8 cellular contexts compared by ENCODE assay signal in genomic region chr1:26786437-26787380, GRCh38. TPM values are rescaled to one million over a fixed set of nuclear protein-coding genes. Genes with fewer than 3 reads are reported as not detected.
DNase-seq lines count a peak whose midpoint lies in the region; ATAC-seq, FAIRE-seq and TF ChIP-seq lines count a peak whose summit lies in the region.

No MANE protein-coding gene starts in this region.

- peaks cover 0 to 4% (median 0%) of the 10 kb centered on the region in 11 donors for H3K9me3 Mint-ChIP-seq in naive thymus-derived CD4-positive, alpha-beta T cell

- CTCF ChIA-PET in AG04449 (lab: Yijun Ruan, JAX): interaction anchor here (0.6 to 9.4 kb wide), 8 partner anchors 13 to 182 kb away, joined by 3 to 509 read pairs (median 7); no protein-coding TSS in a partner anchor
- CTCF ChIA-PET in naive thymus-derived CD4-positive, alpha-beta T cell (lab: Charles Lee): interaction anchor here (0.6 to 5.9 kb wide), 13 partner anchors 10 to 287 kb away, joined by 3 to 207 read pairs (median 5); no protein-coding TSS in a partner anchor

- peaks cover 38 to 82% (median 72%) of the 10 kb centered on the region in 7 donors for H3K4me1 Mint-ChIP-seq in naive thymus-derived CD4-positive, alpha-beta T cell

- peak; percentile 93 for FAIRE-seq in GM12891 (lab: Jason Lieb, UNC)

- no peak for TF ChIP-seq CTCF in AG04449 (IDR thresholded peaks at IDR 0.05; ENCODE audit: insufficient read depth, low read length, missing control alignments)
- TF ChIP-seq CTCF in fibroblast of mammary gland (conservative IDR thresholded peaks at IDR 0.05; ENCODE audit: control insufficient read depth, insufficient read depth, low read depth, low read length): no peak

- H3K36me3 Mint-ChIP-seq in naive thymus-derived CD4-positive, alpha-beta T cell: peaks cover 0 to 11% (median 0%) of the 10 kb centered on the region in 5 donors

- no peaks in the 10 kb centered on the region for H3K9me3 ChIP-seq in naive thymus-derived CD4-positive, alpha-beta T cell (ENCODE audit: control insufficient read depth in 2 of 3, low read length in 3 of 3)

- peak overlapping the region; percentile 95 for H3K27ac ChIP-seq in naive thymus-derived CD4-positive, alpha-beta T cell (ENCODE audit: low read depth, low read length)

- no peaks in the 10 kb centered on the region for H3K27me3 ChIP-seq in naive thymus-derived CD4-positive, alpha-beta T cell (ENCODE audit: control insufficient read depth in 2 of 2, insufficient read depth in 2 of 2, low read length in 2 of 2)

- POLR2A ChIA-PET in AG04449 (lab: Yijun Ruan, JAX): interaction anchor here (0.8 to 2.2 kb wide), 8 partner anchors 13 to 94 kb away, joined by 3 to 12 read pairs (median 4); no protein-coding TSS in a partner anchor
- POLR2A ChIA-PET in naive thymus-derived CD4-positive, alpha-beta T cell (lab: Charles Lee): interaction anchor here (0.7 to 8.5 kb wide), 31 partner anchors 8 to 287 kb away, joined by 3 to 383 read pairs (median 7); partner anchors contain the start of genes ARID1A, GPATCH3 and RPS6KA1

- intact Hi-C loops in naive thymus-derived CD4-positive, alpha-beta T cell (cut with micrococcal nuclease): loop anchor here (1.0 to 5.0 kb wide), 4 partner anchors 42 to 285 kb away; no protein-coding TSS in a partner anchor

- peak; percentile 57 for TF ChIP-seq POLR2A in GM12891 (IDR thresholded peaks at IDR 0.05; ENCODE audit: low read depth, low read length)

- H3K36me3 ChIP-seq in naive thymus-derived CD4-positive, alpha-beta T cell (ENCODE audit: control insufficient read depth in 2 of 3, insufficient read depth in 3 of 3, low read length in 3 of 3): peaks cover 0 to 6% (median 0%) of the 10 kb centered on the region in 3 experiments

- no peak for ATAC-seq in naive thymus-derived CD4-positive, alpha-beta T cell
- no peak for ATAC-seq in GM18868 (IDR thresholded peaks at IDR 0.05; ENCODE audit: unreplicated experiment)

- peak overlapping the region; percentile 73 for H3K4me3 ChIP-seq in AG04449 (ENCODE audit: low read depth, low read length)
- H3K4me3 ChIP-seq in fibroblast of mammary gland (ENCODE audit: control insufficient read depth, low read depth, low read length): peak overlapping the region; percentile 69
- peak overlapping the region; percentile 91 for H3K4me3 ChIP-seq in naive thymus-derived CD4-positive, alpha-beta T cell (ENCODE audit: low read length)

- no peak for DNase-seq in AG04449 (ENCODE audit: low read depth, low spot score)
- peak; percentile 48 for DNase-seq in GM12891 (ENCODE audit: insufficient read length, low spot score)
- peak; percentile 81 for DNase-seq in NCI-H2227 (lab: John Stamatoyannopoulos, UW; ENCODE audit: unreplicated experiment)
- peak; percentile 45 for DNase-seq in activated T-cell treated with anti-CD3 and anti-CD28 coated beads, Interleukin-2, amount 50 U/mL, for 1 hour
- peak; percentile 87 for DNase-seq in fibroblast of mammary gland (ENCODE audit: low read depth)
- peak in 6 of 9 donors; percentile 2 to 51 (median 13) for DNase-seq in naive thymus-derived CD4-positive, alpha-beta T cell
- DNase-seq in OCI-M2 (lab: John Stamatoyannopoulos, UW; ENCODE audit: unreplicated experiment): no peak

- H3K27ac Mint-ChIP-seq in naive thymus-derived CD4-positive, alpha-beta T cell: peak overlapping the region; percentile 87 to 100 (median 99)

- no peaks in the 10 kb centered on the region for H3K27me3 Mint-ChIP-seq in naive thymus-derived CD4-positive, alpha-beta T cell

- peak overlapping the region; percentile 81 to 99 (median 90) for H3K4me3 Mint-ChIP-seq in naive thymus-derived CD4-positive, alpha-beta T cell

- peaks cover 41 to 42% of the 10 kb centered on the region in 2 donors for H3K4me1 ChIP-seq in naive thymus-derived CD4-positive, alpha-beta T cell (ENCODE audit: control insufficient read depth in 2 of 2, insufficient read depth in 2 of 2, low read length in 2 of 2)

TF ChIP-seq in GM12891, 5 proteins besides CTCF, POLR2A, EP300 and RAD21:
- TF ChIP-seq POLR2AphosphoS5 (IDR thresholded peaks at IDR 0.05; ENCODE audit: low read depth, low read length) (peak; percentile 56; the same call in 1 of the 2 replicates), TAF1 (IDR thresholded peaks at IDR 0.05; ENCODE audit: low read depth, low read length) (no peak), SPI1 (IDR thresholded peaks at IDR 0.05; ENCODE audit: low read depth, low read length) (no peak), PAX5 (IDR thresholded peaks at IDR 0.05; ENCODE audit: insufficient read depth, low read length, severe bottlenecking) (no peak), POU2F2 (IDR thresholded peaks at IDR 0.05; ENCODE audit: low read depth, low read length) (peak; percentile 47; the same call in 1 of the 2 replicates)

RNA-seq across cellular contexts. Expression of gene PIGV, which starts 1.0 kb away (rescaled TPM):
- polyA plus RNA-seq in GM12891 (2012; ENCODE audit: low read depth, missing spikeins): 11.0 TPM
- 10 to 100 TPM in 4 of 5 experiments, 1 to 10 TPM in 1; 8.4 to 17.9 (median 16.7) TPM for total RNA-seq in naive thymus-derived CD4-positive, alpha-beta T cell
- polyA plus RNA-seq in naive thymus-derived CD4-positive, alpha-beta T cell: 10 to 100 TPM in 1 of 2 donors, 1 to 10 TPM in 1; 7.0 to 11.3 TPM

RNA-seq across cellular contexts. Expression of gene ZDHHC18, which starts 39.8 kb away (rescaled TPM):
- 24.3 TPM for polyA plus RNA-seq in GM12891 (2012; ENCODE audit: low read depth, missing spikeins)
- total RNA-seq in naive thymus-derived CD4-positive, alpha-beta T cell: 10 to 100 TPM; 36.4 to 72.4 (median 39.7) TPM
- 10 to 100 TPM in 1 of 2 donors, 1 to 10 TPM in 1; 3.1 to 11.0 TPM for polyA plus RNA-seq in naive thymus-derived CD4-positive, alpha-beta T cell

Comparison
In these comparisons a context has a peak if more than half of its experiments do, and no peak if none do; other contexts are left out.
1. DNase-seq: peak in GM12891 (single experiment), NCI-H2227 (single experiment), activated T-cell treated with anti-CD3 and anti-CD28 coated beads, Interleukin-2, amount 50 U/mL, for 1 hour (single experiment), fibroblast of mammary gland (single experiment) and naive thymus-derived CD4-positive, alpha-beta T cell (6 of 9); none in AG04449 (single experiment) and OCI-M2 (single experiment).
2. Peak in every context shown above with its lines, with median percentiles within 50 percentile points of each other: H3K4me3 ChIP-seq.